In the genomic region with DNA sequence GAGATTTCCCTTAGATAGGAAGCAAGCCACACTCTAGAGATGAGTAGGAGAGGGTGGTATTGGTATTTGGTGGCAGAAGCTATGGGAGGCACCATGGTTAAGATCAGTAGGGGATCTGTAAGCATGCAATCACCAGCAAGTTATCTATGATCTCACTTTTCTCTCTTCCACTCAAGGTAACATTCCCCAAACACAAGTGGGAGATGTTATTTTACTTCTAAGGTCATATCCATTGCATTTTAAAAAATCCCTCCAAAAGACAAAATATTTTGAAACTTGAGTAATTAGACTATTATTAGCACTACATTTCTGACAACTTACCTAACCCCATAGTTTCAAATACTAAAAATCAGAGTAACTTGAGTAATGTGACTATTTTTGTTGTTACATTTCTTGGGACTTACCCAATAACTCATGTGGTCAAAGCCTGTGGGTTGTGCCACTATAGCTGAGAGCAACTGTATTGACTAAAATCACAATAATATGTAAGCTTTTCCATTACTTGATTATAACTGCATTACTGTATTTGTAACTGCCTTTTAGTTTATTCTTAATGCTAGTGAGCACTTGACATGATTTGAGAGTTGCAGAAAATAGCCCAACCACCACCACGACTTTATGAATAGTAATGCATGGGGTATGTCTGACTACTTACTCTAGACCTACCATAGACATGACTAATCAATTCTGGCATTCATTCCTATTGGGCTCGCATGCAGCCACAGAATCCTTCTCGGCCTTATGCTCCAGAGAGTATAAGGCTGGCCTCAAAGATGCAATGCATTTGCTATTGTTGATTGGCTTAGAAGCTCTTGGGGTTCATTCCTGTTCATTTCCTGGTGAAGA, we compare ENCODE assay signal across 10 cellular contexts.
A peak's percentile ranks its signal among the peaks of the same experiment; 100 is the strongest.
DNase-seq lines count a peak whose midpoint lies in the region; ATAC-seq, FAIRE-seq and TF ChIP-seq lines count a peak whose summit lies in the region.
"Had no signal": no experiment of that assay in that cellular context is flagged by ENCODE, and none has a peak within 500 bp of the region (broad histone marks: within the 10 kb centered on the region; RNA-seq: fewer than 3 reads in every experiment).

No MANE protein-coding gene starts in this region.

- POLR2A ChIA-PET in MCF 10A (lab: Yijun Ruan, JAX), result interaction anchor here (0.6 kb wide), 1 partner anchor 42 kb away, joined by 3 read pairs; no protein-coding TSS in a partner anchor
- POLR2A ChIA-PET in CD4-positive, alpha-beta T cell (lab: Charles Lee), result no interaction called here

- H3K27me3 Mint-ChIP-seq in MCF 10A (ENCODE audit: insufficient read depth, unreplicated experiment), result no peaks in the 10 kb centered on the region
- H3K27me3 Mint-ChIP-seq in CD4-positive, alpha-beta T cell, result no peaks in the 10 kb centered on the region
- H3K27me3 Mint-ChIP-seq: natural killer cell treated with Interleukin-12 subunit alpha and Interleukin-12 subunit beta and Interleukin-15 and Interleukin-18, amount 100 ng/mL, for 72 hours had no signal

- no peak for TF ChIP-seq POLR2A in breast epithelium (IDR thresholded peaks at IDR 0.05)

- H3K27ac ChIP-seq in breast epithelium (no peak overlapping the region), RWPE2 (ENCODE audit: poor library complexity, severe bottlenecking) (peak overlapping the region; percentile 81)
- H3K27ac ChIP-seq in CD4-positive, alpha-beta T cell (ENCODE audit: low read depth, low read length), result no peak overlapping the region

- H3K27me3 ChIP-seq in breast epithelium, result no peaks in the 10 kb centered on the region
- no peaks in the 10 kb centered on the region for H3K27me3 ChIP-seq in RWPE2 (ENCODE audit: insufficient read depth, poor library complexity, severe bottlenecking)
- H3K27me3 ChIP-seq in CD4-positive, alpha-beta T cell (ENCODE audit: control insufficient read depth, insufficient read depth, low read length), result no peaks in the 10 kb centered on the region

- peak; percentile 71 for ATAC-seq in HG02870 (IDR thresholded peaks at IDR 0.05; ENCODE audit: unreplicated experiment)
- peak; percentile 93 for ATAC-seq in RWPE2 (ENCODE audit: low read depth)
- no peak for ATAC-seq in CD4-positive, alpha-beta T cell (ENCODE audit: poor library complexity)

- no peak overlapping the region for H3K27ac Mint-ChIP-seq in MCF 10A (ENCODE audit: low read depth, unreplicated experiment)
- H3K27ac Mint-ChIP-seq in CD4-positive, alpha-beta T cell, result no peak overlapping the region
- H3K27ac Mint-ChIP-seq: natural killer cell treated with Interleukin-12 subunit alpha and Interleukin-12 subunit beta and Interleukin-15 and Interleukin-18, amount 100 ng/mL, for 72 hours had no signal

- H3K9me3 Mint-ChIP-seq in MCF 10A (ENCODE audit: unreplicated experiment), result no peaks in the 10 kb centered on the region
- peaks cover 2% of the 10 kb centered on the region for H3K9me3 Mint-ChIP-seq in CD4-positive, alpha-beta T cell

- DNase-seq in MCF 10A (ENCODE audit: unreplicated experiment) (peak; percentile 22), breast epithelium (ENCODE audit: low spot score in 2 of 2) (no peak), RWPE2 (ENCODE audit: low spot score) (no peak), urothelium cell line (ENCODE audit: low spot score) (peak; percentile 63), mucosa of gallbladder (ENCODE audit: low spot score) (no peak), pons (ENCODE audit: low spot score) (no peak)
- DNase-seq in CD4-positive, alpha-beta T cell, result no peak
- DNase-seq: T-helper 9 cell had no signal

- no peak for TF ChIP-seq CTCF in MCF 10A (IDR thresholded peaks at IDR 0.05; ENCODE audit: unreplicated experiment)
- no peak for TF ChIP-seq CTCF in breast epithelium (IDR thresholded peaks at IDR 0.05)
- TF ChIP-seq CTCF in RWPE2 (IDR thresholded peaks at IDR 0.05; ENCODE audit: poor library complexity, severe bottlenecking), result no peak
- no peak for TF ChIP-seq CTCF in CD4-positive, alpha-beta T cell (IDR thresholded peaks at IDR 0.05)

- no peaks in the 10 kb centered on the region for H3K36me3 ChIP-seq in breast epithelium
- H3K36me3 ChIP-seq in RWPE2 (ENCODE audit: low read depth), result no peaks in the 10 kb centered on the region

- H3K4me1 ChIP-seq in breast epithelium, result no peaks in the 10 kb centered on the region
- H3K4me1 ChIP-seq in RWPE2 (ENCODE audit: insufficient read depth, poor library complexity, severe bottlenecking), result peaks cover 20% of the 10 kb centered on the region

- BruUV-seq in MCF 10A (replicated peaks; lab: Mats Ljungman, UMichigan), result no TSS peak

- H3K4me3 Mint-ChIP-seq in MCF 10A (ENCODE audit: unreplicated experiment), result no peak overlapping the region
- no peak overlapping the region for H3K4me3 Mint-ChIP-seq in CD4-positive, alpha-beta T cell
- H3K4me3 Mint-ChIP-seq: natural killer cell treated with Interleukin-12 subunit alpha and Interleukin-12 subunit beta and Interleukin-15 and Interleukin-18, amount 100 ng/mL, for 72 hours had no signal

- H3K4me3 ChIP-seq in breast epithelium, result no peak overlapping the region
- no peak overlapping the region for H3K4me3 ChIP-seq in RWPE2 (ENCODE audit: severe bottlenecking)

- intact Hi-C loops in MCF 10A (cut with micrococcal nuclease) (no loop called here), breast epithelium (cut with DNase I; ENCODE audit: low total_unique reads) (no loop called here)
- intact Hi-C loops in CD4-positive, alpha-beta T cell (cut with DNase I, micrococcal nuclease), result no loop called here

- CTCF ChIA-PET in MCF 10A (lab: Yijun Ruan, JAX), result no interaction called here
- CTCF ChIA-PET in CD4-positive, alpha-beta T cell (lab: Charles Lee), result no interaction called here

- H3K36me3 Mint-ChIP-seq in MCF 10A (ENCODE audit: insufficient read depth, unreplicated experiment), result no peaks in the 10 kb centered on the region
- no peaks in the 10 kb centered on the region for H3K36me3 Mint-ChIP-seq in CD4-positive, alpha-beta T cell (ENCODE audit: low read depth)
- H3K36me3 Mint-ChIP-seq: natural killer cell treated with Interleukin-12 subunit alpha and Interleukin-12 subunit beta and Interleukin-15 and Interleukin-18, amount 100 ng/mL, for 72 hours had no signal

- FAIRE-seq in urothelium cell line (lab: Jason Lieb, UNC), result no peak

- H3K4me1 Mint-ChIP-seq in MCF 10A (ENCODE audit: insufficient read depth, unreplicated experiment), result peaks cover 10% of the 10 kb centered on the region
- no peaks in the 10 kb centered on the region for H3K4me1 Mint-ChIP-seq in CD4-positive, alpha-beta T cell (ENCODE audit: low read depth)

- H3K9me3 ChIP-seq in breast epithelium (no peaks in the 10 kb centered on the region), RWPE2 (ENCODE audit: severe bottlenecking) (no peaks in the 10 kb centered on the region)
- H3K9me3 ChIP-seq in CD4-positive, alpha-beta T cell (ENCODE audit: control insufficient read depth, low read length), result no peaks in the 10 kb centered on the region

Comparison
In these comparisons a context has a peak if more than half of its experiments do, and no peak if none do; other contexts are left out.
1. DNase-seq: peak in MCF 10A (single experiment) and urothelium cell line (single experiment); none in breast epithelium (0 of 2), RWPE2 (single experiment), mucosa of gallbladder (single experiment), CD4-positive, alpha-beta T cell (0 of 10) and pons (single experiment).